In genomic region chr4:153294631-153295030, GRCh38 we compare ENCODE assay signal across 1 cellular context.
TF ChIP-seq lines count a peak whose summit lies in the region.

No MANE protein-coding gene starts in this region.

TF ChIP-seq in WTC11, 78 proteins besides CTCF, POLR2A, EP300 and RAD21 (continued from another document):
- TF ChIP-seq ZNF219 (CRISPR knock-in tag; IDR thresholded peaks at IDR 0.05; ENCODE audit: borderline replicate concordance) (no peak), NR3C1 (CRISPR knock-in tag; conservative IDR thresholded peaks at IDR 0.05; ENCODE audit: low read depth) (no peak)
